ENCODE assay signal across 13 cellular contexts in the genomic region with DNA sequence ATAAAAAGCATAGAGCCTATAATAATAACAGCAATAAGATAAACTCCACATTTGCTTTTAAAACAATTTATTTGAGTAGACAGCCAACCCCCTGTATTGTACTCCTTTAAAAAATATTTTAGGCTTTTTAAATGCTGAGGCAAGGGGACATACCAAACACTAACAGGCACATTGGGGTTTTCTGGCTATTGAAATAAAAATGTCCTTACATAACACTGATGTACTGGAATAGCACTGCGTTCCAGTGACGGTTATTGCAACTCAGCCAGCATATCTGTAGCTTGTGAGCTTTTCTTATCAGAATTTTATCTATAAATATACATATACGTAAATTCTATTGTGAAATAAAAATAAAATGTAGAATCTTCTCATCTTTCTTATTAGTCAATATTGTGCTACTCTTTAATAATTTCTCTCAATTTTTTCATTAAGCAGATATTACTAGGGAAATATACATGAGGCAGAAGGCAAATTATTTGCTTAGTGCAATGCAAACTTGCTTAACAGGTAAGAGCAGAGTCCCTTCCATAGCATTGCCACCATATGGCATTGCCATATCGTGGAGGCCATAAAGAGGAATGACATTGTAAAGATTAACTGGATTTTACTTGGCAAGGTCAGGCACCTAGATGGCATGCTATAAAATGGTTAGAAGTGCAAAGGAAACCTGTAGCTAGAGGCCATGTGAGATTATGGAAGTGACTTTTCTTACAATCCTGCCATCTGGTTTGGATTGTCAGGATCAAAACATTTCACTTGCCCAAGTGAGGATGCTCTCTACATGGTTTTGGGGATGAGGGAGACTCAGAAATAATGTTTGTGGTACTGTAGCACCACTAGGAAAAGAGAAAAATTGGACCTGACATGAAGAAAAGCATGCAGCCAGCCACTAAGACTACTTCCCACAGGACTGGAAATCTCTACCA.
DNase-seq lines count a peak whose midpoint lies in the region; ATAC-seq, FAIRE-seq and TF ChIP-seq lines count a peak whose summit lies in the region.
"Had no signal": no experiment of that assay in that cellular context is flagged by ENCODE, and none has a peak within 500 bp of the region (broad histone marks: within the 10 kb centered on the region; RNA-seq: fewer than 3 reads in every experiment).

No MANE protein-coding gene starts in this region.

- peaks cover 37% of the 10 kb centered on the region for H3K4me1 ChIP-seq in PC-3 (ENCODE audit: insufficient read depth, low read length)

- H3K4me2 ChIP-seq in PC-3 (ENCODE audit: low read length) = peak overlapping the region; percentile 40

- no peaks in the 10 kb centered on the region for H3K36me3 Mint-ChIP-seq in activated CD4-positive, alpha-beta T cell treated with anti-CD3 and anti-CD28 coated beads for 36 hours (ENCODE audit: low read depth)

- no peak for FAIRE-seq in HTR-8/SVneo (lab: Jason Lieb, UNC)

- H3K27ac Mint-ChIP-seq in activated CD4-positive, alpha-beta T cell treated with anti-CD3 and anti-CD28 coated beads for 36 hours = no peak overlapping the region
- H3K27ac Mint-ChIP-seq: activated T-cell treated with anti-CD3 and anti-CD28 coated beads, Interleukin-2, amount 50 U/mL, for 72 hours; CD4-positive, CD25-positive, alpha-beta regulatory T cell; stimulated activated naive CD8-positive, alpha-beta T cell treated with anti-CD3 and anti-CD28 coated beads, Interleukin-15, amount 100 ng/mL, for 72 hours had no signal

- H3F3A ChIP-seq in PC-3 (ENCODE audit: low read length, unreplicated experiment) = no peaks in the 10 kb centered on the region

- CTCF ChIA-PET in PC-3 (lab: Charles Lee) = interaction anchor here (0.7 kb wide), 1 partner anchor 135 kb away, joined by 4 read pairs; no protein-coding TSS in a partner anchor
- CTCF ChIA-PET in activated CD4-positive, alpha-beta T cell treated with anti-CD3 and anti-CD28 coated beads for 36 hours (lab: Charles Lee) = interaction anchor here (1.0 to 2.1 kb wide), 3 partner anchors 15 to 62 kb away, joined by 3 to 5 read pairs (median 4); no protein-coding TSS in a partner anchor

- DNase-seq in AG20443 (ENCODE audit: low spot score) (peak; percentile 38), PC-3 (peak; percentile 57), omental fat pad (ENCODE audit: low spot score) (no peak), HTR-8/SVneo (ENCODE audit: insufficient read length, low spot score) (no peak)
- DNase-seq in activated effector memory CD4-positive, alpha-beta T cell treated with anti-CD3 and anti-CD28 coated beads, Interleukin-2, amount 50 U/mL, for 16 hours = no peak
- DNase-seq in activated CD4-positive, alpha-beta T cell treated with anti-CD3 and anti-CD28 coated beads for 36 hours = no peak
- DNase-seq: effector CD8-positive, alpha-beta T cell; NCI-H510A treated with DMSO at 0.1 percent for 48 hours; stimulated activated naive CD8-positive, alpha-beta T cell treated with anti-CD3 and anti-CD28 coated beads, Interleukin-15, amount 100 ng/mL, for 72 hours had no signal

- TF ChIP-seq CTCF in PC-3 (conservative IDR thresholded peaks at IDR 0.05; ENCODE audit: low read depth, low read length) = no peak
- no peak for TF ChIP-seq CTCF in omental fat pad (IDR thresholded peaks at IDR 0.05)

- H3K9me3 Mint-ChIP-seq in activated CD4-positive, alpha-beta T cell treated with anti-CD3 and anti-CD28 coated beads for 36 hours (ENCODE audit: low read depth) = no peaks in the 10 kb centered on the region
- H3K9me3 Mint-ChIP-seq: activated T-cell treated with anti-CD3 and anti-CD28 coated beads, Interleukin-2, amount 50 U/mL, for 72 hours; CD4-positive, CD25-positive, alpha-beta regulatory T cell; stimulated activated naive CD8-positive, alpha-beta T cell treated with anti-CD3 and anti-CD28 coated beads, Interleukin-15, amount 100 ng/mL, for 72 hours had no signal

- peaks cover 12% of the 10 kb centered on the region for H3K4me1 Mint-ChIP-seq in activated CD4-positive, alpha-beta T cell treated with anti-CD3 and anti-CD28 coated beads for 36 hours

- ATAC-seq in PC-3 = peak; percentile 29
- peak; percentile 31 for ATAC-seq in esophagus mucosa
- ATAC-seq in omental fat pad (ENCODE audit: low FRiP score) = peak; percentile 29
- no peak for ATAC-seq in activated CD4-positive, alpha-beta T cell treated with anti-CD3 and anti-CD28 coated beads for 36 hours
- ATAC-seq in GM18498 (IDR thresholded peaks at IDR 0.05; ENCODE audit: unreplicated experiment) = no peak

- peak overlapping the region; percentile 72 for H3K9ac ChIP-seq in PC-3 (ENCODE audit: low read length)

- H3K9me2 ChIP-seq in PC-3 (replicated peaks; ENCODE audit: low read length) = no peaks in the 10 kb centered on the region

- no peaks in the 10 kb centered on the region for H3K27me3 ChIP-seq in PC-3 (ENCODE audit: low read length)

- POLR2A ChIA-PET in PC-3 (lab: Charles Lee; ENCODE audit: unreplicated experiment) = interaction anchor here (0.6 to 1.0 kb wide), 5 partner anchors 11 to 140 kb away, joined by 3 to 26 read pairs (median 5); a partner anchor contains a TSS
- POLR2A ChIA-PET in activated CD4-positive, alpha-beta T cell treated with anti-CD3 and anti-CD28 coated beads for 36 hours (lab: Charles Lee) = interaction anchor here (1.5 kb wide), 1 partner anchor 105 kb away, joined by 3 read pairs; no protein-coding TSS in a partner anchor

- H3K79me2 ChIP-seq in PC-3 (ENCODE audit: low read length) = no peaks in the 10 kb centered on the region

- peaks cover 20% of the 10 kb centered on the region for H3K27me3 Mint-ChIP-seq in activated CD4-positive, alpha-beta T cell treated with anti-CD3 and anti-CD28 coated beads for 36 hours

- no peak overlapping the region for H2AFZ ChIP-seq in PC-3 (ENCODE audit: low read length)

- H4K20me1 ChIP-seq in PC-3 (ENCODE audit: low read length) = no peaks in the 10 kb centered on the region

- H3K36me3 ChIP-seq in PC-3 (ENCODE audit: low read depth, low read length) = no peaks in the 10 kb centered on the region

- H3K4me3 ChIP-seq in PC-3 (ENCODE audit: low read length) = no peak overlapping the region

- H3K4me3 Mint-ChIP-seq in activated CD4-positive, alpha-beta T cell treated with anti-CD3 and anti-CD28 coated beads for 36 hours = no peak overlapping the region
- H3K4me3 Mint-ChIP-seq: activated T-cell treated with anti-CD3 and anti-CD28 coated beads, Interleukin-2, amount 50 U/mL, for 72 hours; CD4-positive, CD25-positive, alpha-beta regulatory T cell; stimulated activated naive CD8-positive, alpha-beta T cell treated with anti-CD3 and anti-CD28 coated beads, Interleukin-15, amount 100 ng/mL, for 72 hours had no signal

- H3K27ac ChIP-seq in PC-3 (ENCODE audit: low read length) = peak overlapping the region; percentile 95

- intact Hi-C loops in PC-3 (cut with micrococcal nuclease) = loop anchor here (2.0 to 5.0 kb wide), 2 partner anchors 52 to 135 kb away; no protein-coding TSS in a partner anchor
- intact Hi-C loops in activated CD4-positive, alpha-beta T cell treated with anti-CD3 and anti-CD28 coated beads for 36 hours (cut with DNase I, micrococcal nuclease) = no loop called here

- BruUV-seq in PC-3 (replicated peaks; lab: Mats Ljungman, UMichigan) = TSS peak; percentile 93

- H3K9me3 ChIP-seq in PC-3 (ENCODE audit: low read length) = no peaks in the 10 kb centered on the region

Comparison
In these comparisons a context has a peak if more than half of its experiments do, and no peak if none do; other contexts are left out.
1. DNase-seq: peak in AG20443 (single experiment) and PC-3 (single experiment); none in omental fat pad (single experiment), HTR-8/SVneo (single experiment), activated effector memory CD4-positive, alpha-beta T cell treated with anti-CD3 and anti-CD28 coated beads, Interleukin-2, amount 50 U/mL, for 16 hours (single experiment) and activated CD4-positive, alpha-beta T cell treated with anti-CD3 and anti-CD28 coated beads for 36 hours (single experiment).
2. ATAC-seq: peak in PC-3 (single experiment), esophagus mucosa (single experiment) and omental fat pad (single experiment); none in activated CD4-positive, alpha-beta T cell treated with anti-CD3 and anti-CD28 coated beads for 36 hours (single experiment) and GM18498 (single experiment).